Comparison of ENCODE assay signal across 23 cellular contexts in genomic region chr16:27775254-27775653, GRCh38.
"Had no signal": no experiment of that assay in that cellular context is flagged by ENCODE, and none has a peak within 500 bp of the region (broad histone marks: within the 10 kb centered on the region; RNA-seq: fewer than 3 reads in every experiment).

No MANE protein-coding gene starts in this region.

- H3K27me3 Mint-ChIP-seq: memory B cell; naive B cell; stimulated activated memory B cell treated with anti-CD40 and anti-IgM and Interleukin-4, amounts not matched to agents 10 μg/mL and 1 μg/mL and 100 μg/mL, for 72 hours had no signal

- H3K27ac Mint-ChIP-seq: memory B cell; nephron progenitor cell; stimulated activated memory B cell treated with anti-CD40 and anti-IgM and Interleukin-4, amounts not matched to agents 10 μg/mL and 1 μg/mL and 100 μg/mL, for 72 hours had no signal

- H3K4me3 ChIP-seq: coronary artery, esophagus squamous epithelium, left ventricle myocardium inferior, lung, mucosa of descending colon, ovary, psoas muscle, sigmoid colon, testis, tibial nerve, upper lobe of left lung had no signal

- H3K4me3 Mint-ChIP-seq: memory B cell; naive B cell; nephron progenitor cell; stimulated activated memory B cell treated with anti-CD40 and anti-IgM and Interleukin-4, amounts not matched to agents 10 μg/mL and 1 μg/mL and 100 μg/mL, for 72 hours had no signal

- H3K4me1 ChIP-seq: left ventricle myocardium inferior, psoas muscle, sigmoid colon, testis had no signal

- ATAC-seq: left colon; mucosa of descending colon; psoas muscle; right cardiac atrium; stimulated activated memory B cell treated with anti-CD40 and anti-IgM and Interleukin-4, amounts not matched to agents 10 μg/mL and 1 μg/mL and 100 μg/mL, for 72 hours; stimulated activated naive CD8-positive, alpha-beta T cell treated with anti-CD3 and anti-CD28 coated beads, Interleukin-15, Interleukin-2, amounts not matched to agents 100 U/mL and 50 U/mL, for 24 hours had no signal

- H3K27ac ChIP-seq: coronary artery, esophagus squamous epithelium, left ventricle myocardium inferior, ovary, psoas muscle, sigmoid colon, testis, tibial nerve, upper lobe of left lung had no signal

- H3K27me3 ChIP-seq: esophagus squamous epithelium, ovary, sigmoid colon, testis, tibial nerve, upper lobe of left lung had no signal

- H3K36me3 ChIP-seq: ovary had no signal

- H3K4me1 Mint-ChIP-seq: memory B cell; naive B cell; stimulated activated memory B cell treated with anti-CD40 and anti-IgM and Interleukin-4, amounts not matched to agents 10 μg/mL and 1 μg/mL and 100 μg/mL, for 72 hours had no signal

- DNase-seq: dermis blood vessel endothelial cell; effector memory CD4-positive, alpha-beta T cell; esophagus squamous epithelium; left colon; left ventricle myocardium inferior; mucosa of descending colon; naive B cell; nephron progenitor cell; occipital lobe; ovary; psoas muscle; right cardiac atrium; sigmoid colon; stimulated activated CD4-positive, alpha-beta T cell treated with anti-CD3 and anti-CD28 coated beads, Interleukin-4, amount 100 ng/mL, for 4 hours; stimulated activated naive CD8-positive, alpha-beta T cell treated with anti-CD3 and anti-CD28 coated beads, Interleukin-15, Interleukin-2, amounts not matched to agents 100 U/mL and 50 U/mL, for 24 hours; substantia nigra; testis; upper lobe of left lung had no signal

- H3K9me3 ChIP-seq: esophagus squamous epithelium, left ventricle myocardium inferior, mucosa of descending colon, ovary, psoas muscle, sigmoid colon, testis, tibial nerve, upper lobe of left lung had no signal
